ENCODE assay signal across 8 cellular contexts in the genomic region with DNA sequence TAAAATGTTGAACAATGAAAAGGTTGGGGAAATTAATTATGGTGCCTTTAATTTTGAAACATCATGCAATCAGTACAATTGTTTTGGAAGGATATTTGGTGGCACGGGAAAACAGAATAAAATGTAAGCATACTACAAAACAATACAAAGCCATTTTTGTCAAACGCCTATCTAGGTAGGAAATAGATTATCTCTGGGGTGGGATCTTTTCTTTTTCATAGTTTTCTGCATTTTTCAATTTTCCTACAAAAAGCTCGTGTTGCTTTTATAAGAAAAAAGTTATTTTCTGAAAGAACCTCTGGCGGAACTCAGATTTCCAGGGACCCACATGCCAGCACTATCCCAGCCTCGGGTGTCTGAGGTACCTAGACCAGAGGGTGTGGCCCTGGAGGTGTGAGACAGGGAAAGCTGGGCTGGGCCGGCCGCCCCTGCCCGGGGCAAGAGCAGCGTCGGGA. TPM values are rescaled to one million over a fixed set of nuclear protein-coding genes. Genes with fewer than 3 reads are reported as not detected.
DNase-seq lines count a peak whose midpoint lies in the region; ATAC-seq and TF ChIP-seq lines count a peak whose summit lies in the region.

No MANE protein-coding gene starts in this region.

- H3K23ac ChIP-seq in mesendoderm (ENCODE audit: low read length), result no peak overlapping the region

- H3K79me1 ChIP-seq in mesendoderm (ENCODE audit: low read length), result peaks cover 10% of the 10 kb centered on the region

- no peak overlapping the region for H4K8ac ChIP-seq in mesendoderm (ENCODE audit: low read depth, low read length)

- peak overlapping the region; percentile 24 for H3K18ac ChIP-seq in mesendoderm (ENCODE audit: low read length)

- no peak overlapping the region for H4K5ac ChIP-seq in mesendoderm (ENCODE audit: low read length)

- H3K56ac ChIP-seq in mesendoderm (ENCODE audit: low read length), result peak overlapping the region; percentile 88

- H3K4ac ChIP-seq in mesendoderm (ENCODE audit: low read depth, low read length), result peak overlapping the region; percentile 1

- no peak overlapping the region for H2AK5ac ChIP-seq in mesendoderm (ENCODE audit: low read length)

- dilution Hi-C loops in mammary epithelial cell (cut with HindIII; ENCODE audit: low sequenced_read_pairs), result loop anchor here (5.0 to 25.0 kb wide), 2 partner anchors 54 to 184 kb away; partner anchors contain the start of gene CYB561

- no peak for ATAC-seq in left cardiac atrium
- ATAC-seq in HG02571 (IDR thresholded peaks at IDR 0.05; ENCODE audit: unreplicated experiment), result no peak

- H3K4me1 ChIP-seq in left ventricle myocardium inferior, result peaks cover 40% of the 10 kb centered on the region
- H3K4me1 ChIP-seq in mammary epithelial cell (ENCODE audit: insufficient read depth, low read length), result peaks cover 19% of the 10 kb centered on the region
- H3K4me1 ChIP-seq in mesendoderm (ENCODE audit: control insufficient read depth, low read depth, low read length), result no peaks in the 10 kb centered on the region
- peaks cover under 1 to 9% of the 10 kb centered on the region in 2 donors for H3K4me1 ChIP-seq in uterus

- peak overlapping the region; percentile 94 for H2AFZ ChIP-seq in mammary epithelial cell (ENCODE audit: low read depth, low read length)

- in situ Hi-C loops in mammary epithelial cell (cut with MboI; ENCODE audit: low sequenced_read_pairs in 2 of 2) (loop anchor here in 1 of 2 donors (25.0 kb wide), 1 partner anchor 934 kb away; no protein-coding TSS in a partner anchor), GM13977 (cut with MboI; ENCODE audit: low pct_unique_long_range_greater_than_20kb, low sequenced_read_pairs, unreplicated experiment) (no loop called here)

- peak overlapping the region; percentile 92 for H3K4me3 ChIP-seq in left ventricle myocardium inferior
- H3K4me3 ChIP-seq in mammary epithelial cell (replicated peaks in 1 of 3; ENCODE audit: insufficient read depth in 1 of 3, low read depth in 2 of 3, low read length in 3 of 3), result peak overlapping the region; percentile 70 to 87 (median 85)
- H3K4me3 ChIP-seq in mesendoderm (ENCODE audit: low read length), result no peak overlapping the region
- peak overlapping the region; percentile 72 to 78 for H3K4me3 ChIP-seq in uterus

- WGBS in mammary epithelial cell (ENCODE audit: low coverage, missing lambda C conversion rate), result 15% methylated on average over 10 of the region's 10 CpGs
- no CpG with 5 or more reads among the region's 10 CpGs for WGBS in mesendoderm (ENCODE audit: extremely low coverage, insufficient coverage, low lambda C conversion rate)

- TF ChIP-seq POLR2A in uterus (IDR thresholded peaks at IDR 0.05), result no peak

- TF ChIP-seq CTCF in left ventricle myocardium inferior (IDR thresholded peaks at IDR 0.05; ENCODE audit: borderline replicate concordance) (no peak), mammary epithelial cell (conservative IDR thresholded peaks at IDR 0.05 in 1 of 2, IDR thresholded peaks at IDR 0.05 in 1 of 2; ENCODE audit: extremely low read depth in 1 of 2, insufficient read depth in 1 of 2, low read depth in 1 of 2, low read length in 2 of 2) (no peak), uterus (IDR thresholded peaks at IDR 0.05) (no peak), GM13977 (IDR thresholded peaks at IDR 0.05; ENCODE audit: extremely low read depth, insufficient read depth, missing control alignments) (no peak)

- H3K36me3 ChIP-seq in left ventricle myocardium inferior (no peaks in the 10 kb centered on the region), mammary epithelial cell (ENCODE audit: insufficient read depth, low read length) (no peaks in the 10 kb centered on the region), mesendoderm (ENCODE audit: control insufficient read depth, insufficient read depth, low read length) (no peaks in the 10 kb centered on the region), uterus (no peaks in the 10 kb centered on the region)

- no peak overlapping the region for H2BK120ac ChIP-seq in mesendoderm (ENCODE audit: low read depth, low read length)

- CTCF ChIA-PET in mammary epithelial cell (lab: Charles Lee; ENCODE audit: low non-redundant PET), result interaction anchor here (0.6 kb wide), 1 partner anchor 9 kb away, joined by 3 read pairs; no protein-coding TSS in a partner anchor

- intact Hi-C loops in left ventricle myocardium inferior (cut with micrococcal nuclease), result no loop called here
- intact Hi-C loops in left cardiac atrium (cut with DNase I), result loop anchor here in 1 of 2 donors (5.0 kb wide), 1 partner anchor 69 kb away; the partner anchor contains the start of gene DCAF7
- intact Hi-C loops in mammary epithelial cell (cut with micrococcal nuclease), result loop anchor here (5.0 kb wide), 2 partner anchors 76 to 206 kb away; partner anchors contain the start of genes FTSJ3 and PSMC5
- intact Hi-C loops in uterus (cut with DNase I; ENCODE audit: low total_unique reads), result no loop called here

- H2BK15ac ChIP-seq in mesendoderm (replicated peaks; ENCODE audit: low read depth), result no peak overlapping the region

- peaks cover 34% of the 10 kb centered on the region for H3K79me2 ChIP-seq in mammary epithelial cell (ENCODE audit: insufficient read depth, low read length)
- peaks cover 15% of the 10 kb centered on the region for H3K79me2 ChIP-seq in mesendoderm (ENCODE audit: control insufficient read depth, insufficient read depth, low read length)

- H3K4me2 ChIP-seq in mammary epithelial cell (ENCODE audit: insufficient read depth, low read depth, low read length) (peak overlapping the region; percentile 100), mesendoderm (ENCODE audit: low read length) (peak overlapping the region; percentile 49)

- peak overlapping the region; percentile 93 for H3K27ac ChIP-seq in left ventricle myocardium inferior (replicated peaks)
- peak overlapping the region; percentile 47 for H3K27ac ChIP-seq in mammary epithelial cell (ENCODE audit: insufficient read depth, low read depth, low read length)
- peak overlapping the region; percentile 97 for H3K27ac ChIP-seq in mesendoderm (ENCODE audit: low read depth, low read length)
- H3K27ac ChIP-seq in uterus, result peak overlapping the region; percentile 83 to 94

- DNase-seq in left ventricle myocardium inferior, result no peak
- DNase-seq in left cardiac atrium, result no peak
- no peak for DNase-seq in mammary epithelial cell
- peak; percentile 95 for DNase-seq in mesendoderm
- DNase-seq in uterus, result no peak
- DNase-seq in NCI-H774 (lab: John Stamatoyannopoulos, UW), result no peak
- DNase-seq in GM13977 (ENCODE audit: low spot score), result no peak

- BruUV-seq in mammary epithelial cell (replicated peaks; lab: Mats Ljungman, UMichigan), result no TSS peak

- H4K20me1 ChIP-seq in mammary epithelial cell (ENCODE audit: insufficient read depth, low read length), result no peaks in the 10 kb centered on the region

- H3K9me3 ChIP-seq in left ventricle myocardium inferior (replicated peaks), result no peaks in the 10 kb centered on the region
- no peaks in the 10 kb centered on the region for H3K9me3 ChIP-seq in mammary epithelial cell (replicated peaks; ENCODE audit: insufficient read depth, low read length)
- no peaks in the 10 kb centered on the region for H3K9me3 ChIP-seq in uterus

- H3K9ac ChIP-seq in mammary epithelial cell (ENCODE audit: insufficient read depth, low read length) (peak overlapping the region; percentile 66), mesendoderm (ENCODE audit: low read length) (peak overlapping the region; percentile 82)

- H3K27me3 ChIP-seq in left ventricle myocardium inferior (ENCODE audit: low read depth) (no peaks in the 10 kb centered on the region), mammary epithelial cell (ENCODE audit: insufficient read depth, low read length) (no peaks in the 10 kb centered on the region), mesendoderm (ENCODE audit: insufficient read depth, low read length, poor library complexity) (no peaks in the 10 kb centered on the region), uterus (no peaks in the 10 kb centered on the region)

- peak overlapping the region; percentile 82 for H2BK5ac ChIP-seq in mesendoderm (ENCODE audit: low read length)

RNA-seq across cellular contexts. Expression of gene MAP3K3, which starts 1.0 kb away (rescaled TPM):
- total RNA-seq in left ventricle myocardium inferior (41.3 TPM), left cardiac atrium (10 to 100 TPM; 38.2 to 45.3 TPM), mammary epithelial cell (10 to 100 TPM; 19.5 to 21.8 TPM), uterus (10 to 100 TPM; 31.5 to 63.0 (median 56.3) TPM)
- polyA plus RNA-seq in mammary epithelial cell, result 12.6 TPM
- polyA minus RNA-seq in mammary epithelial cell, result 50.4 TPM
- 18.8 TPM for polyA plus RNA-seq in mesendoderm (2013, experiment 1 of 2)
- polyA plus RNA-seq in mesendoderm (2013, experiment 2 of 2), result 19.0 TPM

RNA-seq across cellular contexts. Expression of gene TACO1, which starts 20.6 kb away (rescaled TPM):
- 44.7 TPM for total RNA-seq in left ventricle myocardium inferior
- total RNA-seq in left cardiac atrium, result 10 to 100 TPM; 32.4 to 33.6 TPM
- total RNA-seq in mammary epithelial cell, result 10 to 100 TPM; 14.5 to 28.7 TPM
- 25.1 TPM for polyA plus RNA-seq in mammary epithelial cell
- 19.2 TPM for polyA minus RNA-seq in mammary epithelial cell
- 18.4 TPM for polyA plus RNA-seq in mesendoderm (2013, experiment 1 of 2)
- polyA plus RNA-seq in mesendoderm (2013, experiment 2 of 2), result 20.5 TPM
- 10 to 100 TPM in 2 of 4 donors, 1 to 10 TPM in 2; 4.1 to 13.0 (median 8.4) TPM for total RNA-seq in uterus

Comparison
In these comparisons a context has a peak if more than half of its experiments do, and no peak if none do; other contexts are left out.
1. H3K27ac ChIP-seq: peak in every context shown above with its lines; median percentile 97 in mesendoderm; 93 in left ventricle myocardium inferior; 88 in uterus; 47 in mammary epithelial cell.